ENCODE assay signal across 23 cellular contexts in the genomic region with DNA sequence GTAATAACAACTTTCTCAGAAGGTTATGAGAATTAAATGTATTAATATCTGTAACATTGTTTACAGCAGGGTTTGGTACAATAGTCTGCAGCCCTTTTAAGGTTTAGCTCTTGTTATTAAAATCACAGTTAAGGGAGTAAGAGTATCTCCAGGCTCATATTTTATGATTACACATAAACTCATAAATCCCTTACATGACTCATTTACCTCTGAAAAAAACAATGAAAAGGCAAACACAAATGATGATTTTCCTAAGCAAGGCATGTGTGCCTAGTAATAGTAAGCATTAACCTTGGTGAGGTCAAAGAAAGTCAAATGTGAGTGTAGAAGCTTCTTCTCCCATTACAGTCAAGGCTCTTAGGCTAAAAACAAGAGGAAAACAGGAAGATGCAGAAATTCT.
"Had no signal": no experiment of that assay in that cellular context is flagged by ENCODE, and none has a peak within 500 bp of the region (broad histone marks: within the 10 kb centered on the region; RNA-seq: fewer than 3 reads in every experiment).

No MANE protein-coding gene starts in this region.

- H3K9me3 Mint-ChIP-seq: nephron progenitor cell, type B pancreatic cell had no signal

- H3K36me3 Mint-ChIP-seq: naive thymus-derived CD4-positive, alpha-beta T cell; stimulated activated effector memory CD8-positive, alpha-beta T cell treated with anti-CD3 and anti-CD28 coated beads, Interleukin-12 subunit alpha, Interleukin-12 subunit beta, amount 100 ng/mL, for 72 hours; type B pancreatic cell had no signal

- H3K27ac Mint-ChIP-seq: naive thymus-derived CD4-positive, alpha-beta T cell; nephron progenitor cell; stimulated activated effector memory CD8-positive, alpha-beta T cell treated with anti-CD3 and anti-CD28 coated beads, Interleukin-12 subunit alpha, Interleukin-12 subunit beta, amount 100 ng/mL, for 72 hours; type B pancreatic cell had no signal

- H3K27me3 ChIP-seq: hepatocyte, right atrium auricular region, sigmoid colon, suprapubic skin, thyroid gland had no signal

- H3K4me3 Mint-ChIP-seq: central memory CD8-positive, alpha-beta T cell; naive thymus-derived CD4-positive, alpha-beta T cell; nephron progenitor cell; stimulated activated effector memory CD8-positive, alpha-beta T cell treated with anti-CD3 and anti-CD28 coated beads, Interleukin-12 subunit alpha, Interleukin-12 subunit beta, amount 100 ng/mL, for 72 hours; type B pancreatic cell had no signal

- H3K27me3 Mint-ChIP-seq: central memory CD8-positive, alpha-beta T cell; naive thymus-derived CD4-positive, alpha-beta T cell; type B pancreatic cell had no signal

- H3K4me2 ChIP-seq: hepatocyte had no signal

- H3K4me1 ChIP-seq: right atrium auricular region, sigmoid colon, suprapubic skin, thyroid gland had no signal

- H2AFZ ChIP-seq: hepatocyte had no signal

- H3K27ac ChIP-seq: hepatocyte, right atrium auricular region, sigmoid colon, suprapubic skin, thyroid gland had no signal

- H3K4me3 ChIP-seq: hepatocyte, lung, right atrium auricular region, sigmoid colon, suprapubic skin, thyroid gland had no signal

- DNase-seq: cortex of kidney; effector memory CD4-positive, alpha-beta T cell; head of caudate nucleus; left colon; left ventricle myocardium superior; mesendoderm; naive thymus-derived CD4-positive, alpha-beta T cell; nephron progenitor cell; posterior cingulate gyrus; sigmoid colon; small intestine; stimulated activated CD4-positive, alpha-beta T cell treated with anti-CD3 and anti-CD28 coated beads, Interleukin-12 subunit alpha, Interleukin-12 subunit beta, amount 100 ng/mL, for 4 hours; stimulated activated CD4-positive, alpha-beta T cell treated with anti-CD3 and anti-CD28 coated beads, Interleukin-2, amount 100 ng/mL, for 48 hours; stimulated activated CD8-positive, alpha-beta memory T cell treated with anti-CD3 and anti-CD28 coated beads, Interleukin-4, amount 100 ng/mL, for 48 hours; stimulated activated naive CD8-positive, alpha-beta T cell treated with anti-CD3 and anti-CD28 coated beads, Interleukin-15, Interleukin-2, amounts not matched to agents 100 U/mL and 50 U/mL, for 24 hours; thyroid gland had no signal

- H3K79me2 ChIP-seq: hepatocyte had no signal

- H3K4me1 Mint-ChIP-seq: central memory CD8-positive, alpha-beta T cell; naive thymus-derived CD4-positive, alpha-beta T cell; nephron progenitor cell; stimulated activated effector memory CD8-positive, alpha-beta T cell treated with anti-CD3 and anti-CD28 coated beads, Interleukin-12 subunit alpha, Interleukin-12 subunit beta, amount 100 ng/mL, for 72 hours had no signal

- H3K9me3 ChIP-seq: right atrium auricular region, sigmoid colon, suprapubic skin, thyroid gland had no signal

- H3K36me3 ChIP-seq: right atrium auricular region, sigmoid colon, suprapubic skin, thyroid gland had no signal

- ATAC-seq: left colon; left ventricle myocardium superior; naive thymus-derived CD4-positive, alpha-beta T cell; stimulated activated effector memory CD8-positive, alpha-beta T cell treated with anti-CD3 and anti-CD28 coated beads, Interleukin-12 subunit alpha, Interleukin-12 subunit beta, amount 100 ng/mL, for 72 hours; stimulated activated naive CD8-positive, alpha-beta T cell treated with anti-CD3 and anti-CD28 coated beads, Interleukin-15, Interleukin-2, amounts not matched to agents 100 U/mL and 50 U/mL, for 24 hours had no signal
